Comparison of ENCODE assay signal across 8 cellular contexts in the genomic region with DNA sequence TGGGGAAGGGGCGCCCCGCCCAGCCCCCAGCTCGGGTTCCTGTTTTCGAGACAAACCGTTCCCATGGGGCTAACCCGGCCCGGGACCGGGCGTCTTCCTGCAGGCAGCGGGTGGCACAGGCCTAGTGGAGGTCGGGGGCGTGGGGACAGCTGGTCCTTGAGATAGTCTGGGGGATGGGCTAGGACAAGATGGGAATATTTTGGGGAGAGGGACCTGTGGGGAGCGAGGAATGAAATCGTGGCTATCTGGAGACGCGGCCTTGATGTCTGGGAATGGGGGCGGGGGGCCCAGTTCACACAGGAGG. TPM values are rescaled to one million over a fixed set of nuclear protein-coding genes. Genes with fewer than 3 reads are reported as not detected.
DNase-seq lines count a peak whose midpoint lies in the region; ATAC-seq, FAIRE-seq and TF ChIP-seq lines count a peak whose summit lies in the region.

No MANE protein-coding gene starts in this region.

- H3K9me3 ChIP-seq in adrenal gland (replicated peaks in 1 of 3) (no peaks in the 10 kb centered on the region), kidney (ENCODE audit: control insufficient read depth in 1 of 2, low read length in 2 of 2) (no peaks in the 10 kb centered on the region)

- 0 to 3% (median 1%) methylated on average over 7 to 17 of the region's 17 CpGs for WGBS in adrenal gland, 4 donors

- ATAC-seq in GM21367 (IDR thresholded peaks at IDR 0.05; ENCODE audit: unreplicated experiment) (no peak), GM21526 (IDR thresholded peaks at IDR 0.05; ENCODE audit: low FRiP score, unreplicated experiment) (no peak)

- FAIRE-seq in GM19239 (lab: Jason Lieb, UNC): no peak
- no peak for FAIRE-seq in kidney (lab: Jason Lieb, UNC)

- no peaks in the 10 kb centered on the region for H3K36me3 ChIP-seq in adrenal gland (replicated peaks in 1 of 2)
- H3K36me3 ChIP-seq in kidney (ENCODE audit: control insufficient read depth in 1 of 2, insufficient read depth in 2 of 2, low read length in 2 of 2): no peaks in the 10 kb centered on the region

- TF ChIP-seq CTCF in adrenal gland (IDR thresholded peaks at IDR 0.05) (no peak), kidney (IDR thresholded peaks at IDR 0.05; ENCODE audit: borderline replicate concordance, extremely low read depth, insufficient read depth) (no peak)

- peak overlapping the region; percentile 54 to 91 (median 77) for H3K27ac ChIP-seq in adrenal gland
- H3K27ac ChIP-seq in kidney (ENCODE audit: low read depth in 2 of 2, low read length in 2 of 2): peak overlapping the region; percentile 85 to 92

- no peak for TF ChIP-seq POLR2A in adrenal gland (IDR thresholded peaks at IDR 0.05)

- intact Hi-C loops in adrenal gland (cut with DNase I): no loop called here
- intact Hi-C loops in kidney (cut with DNase I): no loop called here

- H3K27me3 ChIP-seq in adrenal gland: peaks cover 8% of the 10 kb centered on the region

- H3K4me1 ChIP-seq in adrenal gland (replicated peaks in 1 of 2) (peaks cover 15 to 39% of the 10 kb centered on the region in 2 donors), kidney (ENCODE audit: control insufficient read depth in 1 of 2, insufficient read depth in 1 of 2, low read depth in 1 of 2, low read length in 2 of 2) (peaks cover 3 to 10% of the 10 kb centered on the region in 2 donors)

- peak; percentile 71 for DNase-seq in GM19239 (ENCODE audit: insufficient read length, low spot score)
- DNase-seq in SKM-1 treated with dmso at 0.1 percent for 144 hours (lab: John Stamatoyannopoulos, UW; ENCODE audit: unreplicated experiment): peak; percentile 86
- peak in 6 of 7 donors; percentile 62 to 82 (median 67) for DNase-seq in adrenal gland
- DNase-seq in kidney: peak; percentile 97
- DNase-seq in stimulated activated CD8-positive, alpha-beta memory T cell treated with anti-CD3 and anti-CD28 coated beads, Interleukin-12 subunit alpha, Interleukin-12 subunit beta, amount 100 ng/mL, for 4 hours (ENCODE audit: low read depth): peak; percentile 56
- no peak for DNase-seq in DMS53 (lab: John Stamatoyannopoulos, UW)

- H3K9ac ChIP-seq in kidney (ENCODE audit: low read length in 2 of 2): peak overlapping the region in 1 of 2 donors; percentile 40

- H3K4me3 ChIP-seq in adrenal gland (peak overlapping the region in 2 of 4 donors; percentile 3 to 56), kidney (ENCODE audit: low read length in 2 of 2) (peak overlapping the region in 1 of 2 donors; percentile 49)

RNA-seq across cellular contexts. Expression of a gene that starts 1.2 kb away (rescaled TPM):
- total RNA-seq in adrenal gland (10 to 100 TPM in 5 of 8 donors, 1 to 10 TPM in 3; 3.6 to 23.9 (median 12.3) TPM), kidney (42.6 TPM)
- polyA plus RNA-seq in adrenal gland (10 to 100 TPM in 2 of 3 donors, 1 to 10 TPM in 1; 5.4 to 81.9 (median 35.0) TPM), kidney (ENCODE audit: insufficient read depth, low read depth, low replicate concordance) (14.1 TPM)

RNA-seq across cellular contexts. Expression of a gene that starts 14.6 kb away (rescaled TPM):
- 10 to 100 TPM in 1 of 8 donors, 1 to 10 TPM in 7; 1.8 to 10.1 (median 3.8) TPM for total RNA-seq in adrenal gland
- 1 to 10 TPM; 2.4 to 5.1 (median 4.8) TPM for polyA plus RNA-seq in adrenal gland
- 8.6 TPM for total RNA-seq in kidney
- polyA plus RNA-seq in kidney (ENCODE audit: insufficient read depth, low read depth, low replicate concordance): 2.5 TPM

RNA-seq across cellular contexts. Expression of a gene that starts 22.2 kb away (rescaled TPM):
- total RNA-seq in adrenal gland (10 to 100 TPM in 3 of 8 donors, 1 to 10 TPM in 5; 1.7 to 17.1 (median 4.3) TPM), kidney (13.3 TPM)
- polyA plus RNA-seq in adrenal gland (10 to 100 TPM in 1 of 3 donors, 1 to 10 TPM in 2; 3.3 to 13.6 (median 6.2) TPM), kidney (ENCODE audit: insufficient read depth, low read depth, low replicate concordance) (22.0 TPM)

RNA-seq across cellular contexts. Expression of a gene that starts 33.2 kb away (rescaled TPM):
- 100 to 1,000 TPM; 109 to 395 (median 253) TPM for total RNA-seq in adrenal gland
- polyA plus RNA-seq in adrenal gland: 100 to 1,000 TPM; 150 to 197 (median 178) TPM
- total RNA-seq in kidney: 320 TPM
- polyA plus RNA-seq in kidney (ENCODE audit: insufficient read depth, low read depth, low replicate concordance): 87.5 TPM

RNA-seq across cellular contexts. Expression of a gene that starts 57.8 kb away (rescaled TPM):
- total RNA-seq in adrenal gland: 10 to 100 TPM; 12.9 to 34.8 (median 19.0) TPM
- 10 to 100 TPM in 2 of 3 donors, 1 to 10 TPM in 1; 6.4 to 57.7 (median 27.7) TPM for polyA plus RNA-seq in adrenal gland
- total RNA-seq in kidney: 12.5 TPM
- 15.4 TPM for polyA plus RNA-seq in kidney (ENCODE audit: insufficient read depth, low read depth, low replicate concordance)
